ENCODE assay signal across 23 cellular contexts in the genomic region with DNA sequence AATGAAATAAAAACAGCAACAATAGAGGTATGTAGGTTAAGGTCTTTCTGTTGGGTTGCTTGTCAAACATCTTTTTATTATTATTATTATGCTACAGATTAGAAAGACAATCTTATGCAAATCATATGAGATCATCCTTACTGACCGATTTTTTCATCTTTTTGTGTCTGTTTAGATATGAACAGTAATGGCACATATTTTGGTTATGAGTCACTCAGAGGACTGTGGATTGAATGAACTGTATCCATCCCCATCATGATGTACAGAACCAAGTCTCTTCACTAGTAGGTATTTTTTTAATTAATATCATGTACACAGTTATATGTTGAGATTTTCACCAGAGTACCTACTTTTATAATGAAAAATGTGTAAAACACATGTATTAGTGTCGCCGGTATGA.
"Had no signal": no experiment of that assay in that cellular context is flagged by ENCODE, and none has a peak within 500 bp of the region (broad histone marks: within the 10 kb centered on the region; RNA-seq: fewer than 3 reads in every experiment).

No MANE protein-coding gene starts in this region.

- DNase-seq: activated CD4-positive, alpha-beta T cell treated with anti-CD3 and anti-CD28 coated beads, Interleukin-2, amount 10 ng/mL, durations not matched to agents 7 days and 5 days; activated CD4-positive, CD25-positive, alpha-beta regulatory T cell treated with anti-CD3 and anti-CD28 coated beads, Interleukin-2, amount 50 U/mL, for 72 hours; activated CD8-positive, alpha-beta memory T cell treated with anti-CD3 and anti-CD28 coated beads, Interleukin-2, amount 10 ng/mL, durations not matched to agents 7 days and 5 days; activated CD8-positive, alpha-beta T cell treated with anti-CD3 and anti-CD28 coated beads for 36 hours; activated gamma-delta T cell; activated naive CD4-positive, alpha-beta T cell treated with anti-CD3 and anti-CD28 coated beads, Interleukin-2, amount 50 U/mL, for 16 hours; activated naive CD8-positive, alpha-beta T cell treated with anti-CD3 and anti-CD28 coated beads, Interleukin-2, amount 50 U/mL, for 24 hours; activated T-cell treated with anti-CD3 and anti-CD28 coated beads for 4 hours; effector CD4-positive, alpha-beta T cell; immature natural killer cell; kidney glomerular epithelial cell; left ventricle myocardium inferior; naive thymus-derived CD8-positive, alpha-beta T cell; posterior cingulate gyrus; small intestine; stimulated activated naive B cell treated with anti-CD40 and anti-IgM and Interleukin-4, amounts not matched to agents 10 μg/mL and 1 μg/mL and 100 μg/mL, for 72 hours; testis; trophoblast cell; WERI-Rb-1 had no signal

- H3K4me2 ChIP-seq: neural progenitor cell had no signal

- H2AFZ ChIP-seq: neural progenitor cell had no signal

- H3K36me3 ChIP-seq: cardiac muscle cell, left ventricle myocardium inferior, neural progenitor cell, vagina, WERI-Rb-1 had no signal

- H3K27me3 ChIP-seq: cardiac muscle cell, neural progenitor cell, testis, vagina had no signal

- FAIRE-seq: endometrium, small intestine had no signal

- H3K4me1 ChIP-seq: left ventricle myocardium inferior, neural progenitor cell, testis, vagina had no signal

- H3K9ac ChIP-seq: neural progenitor cell had no signal

- H3K27ac ChIP-seq: cardiac muscle cell, left ventricle myocardium inferior, neural progenitor cell, testis, vagina, WERI-Rb-1 had no signal

- H3K9me3 ChIP-seq: left ventricle myocardium inferior, testis, vagina had no signal

- H3K4me3 ChIP-seq: cardiac muscle cell, left ventricle myocardium inferior, neural progenitor cell, testis, vagina had no signal
